In the genomic region with DNA sequence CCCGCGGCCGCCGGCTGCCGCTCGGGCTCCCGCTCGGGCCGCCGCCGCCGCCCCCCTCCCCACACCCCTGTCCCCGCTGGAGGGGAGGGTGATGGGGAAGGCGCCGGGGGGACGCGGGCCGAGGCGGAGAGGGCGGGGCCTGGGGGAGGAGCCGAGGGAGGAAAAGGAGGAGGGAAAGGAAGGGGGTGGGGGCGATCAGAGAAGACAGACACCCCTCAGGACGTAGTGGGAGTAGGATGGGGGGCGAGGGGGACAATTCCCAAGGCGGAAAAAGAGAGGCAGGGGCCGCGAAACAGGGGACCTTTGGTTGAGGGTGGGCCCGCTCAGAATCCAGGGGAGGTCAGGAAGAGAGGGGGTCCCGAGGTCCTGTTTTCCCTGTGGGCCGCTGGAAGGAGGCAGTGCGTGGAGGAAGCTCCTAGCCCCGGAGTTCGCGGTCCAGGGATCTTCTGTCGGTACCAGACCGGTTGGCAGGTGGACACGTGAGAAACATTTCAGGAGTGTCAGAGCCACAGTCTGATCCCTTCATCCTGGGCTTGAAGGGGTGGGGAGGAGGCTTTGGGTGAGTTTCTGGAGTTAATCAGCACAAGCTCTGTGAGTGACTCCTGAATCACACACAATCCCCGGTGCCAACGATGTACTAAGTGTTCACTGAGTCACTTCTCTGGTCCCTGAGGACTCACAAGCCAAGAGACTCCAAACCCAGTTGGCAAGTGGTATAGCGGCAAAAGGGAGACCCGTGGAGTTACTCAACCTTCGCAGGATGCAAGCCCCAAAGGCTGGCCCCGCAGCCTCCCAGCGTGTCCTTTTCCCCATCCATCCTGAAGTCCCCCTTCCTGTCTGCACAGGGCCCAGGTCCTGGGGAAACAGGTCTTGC, we compare ENCODE assay signal across 8 cellular contexts. TPM values are rescaled to one million over a fixed set of nuclear protein-coding genes. Genes with fewer than 3 reads are reported as not detected.
DNase-seq lines count a peak whose midpoint lies in the region; ATAC-seq and TF ChIP-seq lines count a peak whose summit lies in the region.

TSS of gene XYLT1 (minus strand) at position 90 of the 874 bp plus-strand sequence. CDS start 164 bp downstream, outside the sequence.

- no peaks in the 10 kb centered on the region for H3K9me3 Mint-ChIP-seq in activated naive CD8-positive, alpha-beta T cell (ENCODE audit: low read depth)

- H3K27me3 ChIP-seq in heart right ventricle: peaks cover 0 to 60% (median 45%) of the 10 kb centered on the region in 7 donors

- ATAC-seq in heart right ventricle (peak; percentile 49 to 87 (median 62)), HG02970 (IDR thresholded peaks at IDR 0.05; ENCODE audit: low FRiP score, unreplicated experiment) (no peak)

- no peak for TF ChIP-seq CTCF in heart right ventricle (IDR thresholded peaks at IDR 0.05)

- no peaks in the 10 kb centered on the region for H3K36me3 ChIP-seq in heart right ventricle

- peak within 1 kb of the TSS; percentile 93 for H3K4me3 Mint-ChIP-seq in activated naive CD8-positive, alpha-beta T cell

- H3K27ac ChIP-seq in heart right ventricle: peak within 1 kb of the TSS in 6 of 10 donors; percentile 40 to 79 (median 61)

- 8 to 9% methylated on average over 29 to 41 of the region's 44 CpGs for WGBS in heart right ventricle, 2 donors

- no peaks in the 10 kb centered on the region for H3K9me3 ChIP-seq in heart right ventricle

- peaks cover 0 to 51% (median 16%) of the 10 kb centered on the region in 9 donors for H3K4me1 ChIP-seq in heart right ventricle

- H3K4me1 Mint-ChIP-seq in activated naive CD8-positive, alpha-beta T cell (ENCODE audit: low read depth): peaks cover 52% of the 10 kb centered on the region

- no peaks in the 10 kb centered on the region for H3K27me3 Mint-ChIP-seq in activated naive CD8-positive, alpha-beta T cell

- DNase-seq in H4 (ENCODE audit: low spot score) (peak; percentile 48), RKO (ENCODE audit: low spot score) (peak; percentile 91), heart right ventricle (peak; percentile 53), posterior vena cava (ENCODE audit: low spot score) (peak; percentile 91), cerebellar cortex (ENCODE audit: low spot score) (no peak), cerebellar nuclear complex (lab: John Stamatoyannopoulos, UW) (no peak)

- intact Hi-C loops in heart right ventricle (cut with DNase I) (loop anchor here in 2 of 10 donors (10.0 kb wide), 2 partner anchors 276 to 606 kb away; no protein-coding TSS in a partner anchor), posterior vena cava (cut with DNase I) (loop anchor here in 1 of 2 donors (10.0 kb wide), 2 partner anchors 104 to 606 kb away; no protein-coding TSS in a partner anchor)

- peak within 1 kb of the TSS; percentile 50 to 70 (median 60) for H3K4me3 ChIP-seq in heart right ventricle

- peaks cover 3% of the 10 kb centered on the region for H3K36me3 Mint-ChIP-seq in activated naive CD8-positive, alpha-beta T cell

- peak within 1 kb of the TSS; percentile 76 for H3K27ac Mint-ChIP-seq in activated naive CD8-positive, alpha-beta T cell

RNA-seq across cellular contexts. Expression of gene XYLT1, which starts in this region (rescaled TPM):
- total RNA-seq in H4 (2014; rRNA removed; shearing (Covaris generic)): 7.1 and 8.3 TPM in 2 replicates
- total RNA-seq in heart right ventricle: 1 to 10 TPM in 7 of 10 donors, under 1 TPM in 3; 0.67 to 4.0 (median 1.6) TPM
- polyA plus RNA-seq in heart right ventricle: 1 to 10 TPM in 1 of 2 donors, under 1 TPM in 1; 0.29 to 3.9 TPM
- total RNA-seq in posterior vena cava: 10 to 100 TPM; 32.4 to 33.1 TPM

Comparison
In these comparisons a context has a peak if more than half of its experiments do, and no peak if none do; other contexts are left out.
1. DNase-seq: peak in H4 (single experiment), RKO (single experiment), heart right ventricle (2 of 2) and posterior vena cava (single experiment); none in cerebellar cortex (single experiment) and cerebellar nuclear complex (0 of 2).